In the genomic region with DNA sequence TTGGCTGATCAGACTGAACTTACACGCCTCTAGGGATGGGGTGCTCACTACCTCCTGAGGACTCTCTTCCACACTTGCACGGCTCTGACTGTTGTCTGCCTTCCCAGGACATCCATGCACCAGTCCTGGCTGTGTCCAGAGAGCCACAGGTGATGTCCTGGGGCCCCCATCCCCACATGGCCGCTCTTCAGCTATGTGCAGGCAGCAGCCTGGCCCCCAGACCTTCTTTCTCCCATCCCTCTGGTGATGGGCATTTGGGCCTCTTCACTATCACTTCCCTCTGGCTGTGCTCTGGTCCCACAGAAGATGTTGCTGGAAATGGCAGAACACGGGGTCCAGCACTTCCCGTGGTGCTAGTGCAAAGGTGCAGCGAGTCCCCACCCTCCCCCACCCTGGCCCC, we compare ENCODE assay signal across 1 cellular context.
TF ChIP-seq lines count a peak whose summit lies in the region.

No MANE protein-coding gene starts in this region.

TF ChIP-seq in H1, 55 proteins besides CTCF, POLR2A, EP300 and RAD21 (continued from another document):
- TF ChIP-seq SIN3A (conservative IDR thresholded peaks at IDR 0.05 in 1 of 2, IDR thresholded peaks at IDR 0.05 in 1 of 2; ENCODE audit: low read depth in 1 of 2, low read length in 2 of 2) (no peak), RFX5 (IDR thresholded peaks at IDR 0.05; ENCODE audit: borderline replicate concordance, low read depth, low read length) (no peak), POLR2AphosphoS5 (IDR thresholded peaks at IDR 0.05; ENCODE audit: low read depth, low read length) (no peak), BRCA1 (IDR thresholded peaks at IDR 0.05; ENCODE audit: low read depth, low read length) (no peak), GTF2F1 (IDR thresholded peaks at IDR 0.05; ENCODE audit: borderline replicate concordance, low read depth, low read length) (no peak), SAP30 (IDR thresholded peaks at IDR 0.05; ENCODE audit: insufficient read depth, insufficient replicate concordance, low read length) (no peak), CHD1 (IDR thresholded peaks at IDR 0.05; ENCODE audit: low read depth, low read length) (no peak), E2F6 (IDR thresholded peaks at IDR 0.05) (no peak), ASH2L (IDR thresholded peaks at IDR 0.05; ENCODE audit: low read length) (no peak)
